Comparison of ENCODE assay signal across 26 cellular contexts in genomic region chr1:40361637-40362036, GRCh38.
"Had no signal": no experiment of that assay in that cellular context is flagged by ENCODE, and none has a peak within 500 bp of the region (broad histone marks: within the 10 kb centered on the region; RNA-seq: fewer than 3 reads in every experiment).

No MANE protein-coding gene starts in this region.

- DNase-seq: activated CD4-positive, alpha-beta memory T cell treated with anti-CD3 and anti-CD28 coated beads for 36 hours; activated CD4-positive, alpha-beta T cell treated with anti-CD3 and anti-CD28 coated beads for 36 hours; activated CD4-positive, alpha-beta T cell treated with anti-CD3 and anti-CD28 coated beads, Interleukin-2, amount 10 ng/mL, durations not matched to agents 24 days and 14 days; activated CD4-positive, CD25-positive, alpha-beta regulatory T cell; activated CD4-positive, CD25-positive, alpha-beta regulatory T cell treated with anti-CD3 and anti-CD28 coated beads, Interleukin-2, amount 50 U/mL, for 72 hours; activated CD8-positive, alpha-beta memory T cell treated with anti-CD3 and anti-CD28 coated beads, Interleukin-2, amount 10 ng/mL, durations not matched to agents 7 days and 5 days; activated CD8-positive, alpha-beta memory T cell treated with anti-CD3 and anti-CD28 coated beads, Interleukin-2, amount 50 U/mL, for 4 hours; activated CD8-positive, alpha-beta T cell treated with anti-CD3 and anti-CD28 coated beads, Interleukin-2, amount 10 ng/mL, durations not matched to agents 7 days and 5 days; activated effector memory CD4-positive, alpha-beta T cell treated with Interleukin-2 at 50 U/mL for 16 hours; activated gamma-delta T cell treated with Interleukin-2 at 50 U/mL for 16 hours; activated naive CD4-positive, alpha-beta T cell treated with anti-CD3 and anti-CD28 coated beads, Interleukin-2, amount 50 U/mL, for 16 hours; activated naive CD4-positive, alpha-beta T cell treated with Interleukin-2 at 50 U/mL for 16 hours; activated T-cell treated with anti-CD3 and anti-CD28 coated beads, Interleukin-2, amount 50 U/mL, for 1 hour; amniotic stem cell; anterior cingulate cortex; brain microvascular endothelial cell; cortex of kidney; dorsolateral prefrontal cortex; effector memory CD4-positive, alpha-beta T cell; endodermal cell; foreskin fibroblast; T-helper 2 cell had no signal

- H3K4me3 ChIP-seq: dorsolateral prefrontal cortex had no signal

- H3K27me3 Mint-ChIP-seq: activated CD4-positive, alpha-beta memory T cell treated with anti-CD3 and anti-CD28 coated beads for 36 hours; activated CD4-positive, alpha-beta T cell treated with anti-CD3 and anti-CD28 coated beads for 36 hours; activated CD4-positive, alpha-beta T cell treated with anti-CD3 and anti-CD28 coated beads, Interleukin-2, amount 10 ng/mL, durations not matched to agents 24 days and 14 days; activated CD8-positive, alpha-beta memory T cell treated with anti-CD3 and anti-CD28 coated beads, Interleukin-2, amount 10 ng/mL, durations not matched to agents 7 days and 5 days; activated naive CD8-positive, alpha-beta T cell; activated T-helper 17 cell treated with anti-CD3 and anti-CD28 coated beads, Interleukin-2, amount 50 U/mL, for 72 hours; central memory CD8-positive, alpha-beta T cell had no signal

- H3K36me3 ChIP-seq: brain microvascular endothelial cell had no signal

- H3K27ac Mint-ChIP-seq: activated CD4-positive, alpha-beta memory T cell treated with anti-CD3 and anti-CD28 coated beads for 36 hours; activated CD4-positive, alpha-beta T cell treated with anti-CD3 and anti-CD28 coated beads for 36 hours; activated CD4-positive, alpha-beta T cell treated with anti-CD3 and anti-CD28 coated beads, Interleukin-2, amount 10 ng/mL, durations not matched to agents 24 days and 14 days; activated CD8-positive, alpha-beta memory T cell treated with anti-CD3 and anti-CD28 coated beads, Interleukin-2, amount 10 ng/mL, durations not matched to agents 7 days and 5 days; activated CD8-positive, alpha-beta T cell treated with anti-CD3 and anti-CD28 coated beads, Interleukin-2, amount 10 ng/mL, durations not matched to agents 7 days and 5 days; activated naive CD8-positive, alpha-beta T cell; endodermal cell had no signal

- H3K27me3 ChIP-seq: brain microvascular endothelial cell, dorsolateral prefrontal cortex had no signal

- ATAC-seq: activated CD4-positive, alpha-beta T cell treated with anti-CD3 and anti-CD28 coated beads for 36 hours; activated CD8-positive, alpha-beta memory T cell treated with anti-CD3 and anti-CD28 coated beads, Interleukin-2, amount 10 ng/mL, durations not matched to agents 7 days and 5 days; activated CD8-positive, alpha-beta T cell treated with anti-CD3 and anti-CD28 coated beads, Interleukin-2, amount 10 ng/mL, durations not matched to agents 7 days and 5 days; activated T-helper 17 cell treated with anti-CD3 and anti-CD28 coated beads, Interleukin-2, amount 50 U/mL, for 72 hours; esophagus mucosa had no signal

- H3K4me3 Mint-ChIP-seq: activated CD4-positive, alpha-beta memory T cell treated with anti-CD3 and anti-CD28 coated beads for 36 hours; activated CD4-positive, alpha-beta T cell treated with anti-CD3 and anti-CD28 coated beads for 36 hours; activated CD4-positive, alpha-beta T cell treated with anti-CD3 and anti-CD28 coated beads, Interleukin-2, amount 10 ng/mL, durations not matched to agents 24 days and 14 days; activated CD8-positive, alpha-beta memory T cell treated with anti-CD3 and anti-CD28 coated beads, Interleukin-2, amount 10 ng/mL, durations not matched to agents 7 days and 5 days; activated CD8-positive, alpha-beta T cell treated with anti-CD3 and anti-CD28 coated beads, Interleukin-2, amount 10 ng/mL, durations not matched to agents 7 days and 5 days; activated naive CD8-positive, alpha-beta T cell; activated T-helper 17 cell treated with anti-CD3 and anti-CD28 coated beads, Interleukin-2, amount 50 U/mL, for 72 hours; central memory CD8-positive, alpha-beta T cell; endodermal cell had no signal

- H3K4me1 Mint-ChIP-seq: central memory CD8-positive, alpha-beta T cell had no signal

- H3K27ac ChIP-seq: brain microvascular endothelial cell, dorsolateral prefrontal cortex had no signal

- H3K9me3 Mint-ChIP-seq: activated T-helper 17 cell treated with anti-CD3 and anti-CD28 coated beads, Interleukin-2, amount 50 U/mL, for 72 hours; central memory CD8-positive, alpha-beta T cell had no signal

- H3K36me3 Mint-ChIP-seq: activated CD4-positive, alpha-beta memory T cell treated with anti-CD3 and anti-CD28 coated beads for 36 hours had no signal
